18 cellular contexts compared by ENCODE assay signal in genomic region chr9:87878930-87879603, GRCh38. TPM values are rescaled to one million over a fixed set of nuclear protein-coding genes. Genes with fewer than 3 reads are reported as not detected.
DNase-seq lines count a peak whose midpoint lies in the region; ATAC-seq and TF ChIP-seq lines count a peak whose summit lies in the region.
"Had no signal": no experiment of that assay in that cellular context is flagged by ENCODE, and none has a peak within 500 bp of the region (broad histone marks: within the 10 kb centered on the region; RNA-seq: fewer than 3 reads in every experiment).

No MANE protein-coding gene starts in this region.

- H3K9me2 ChIP-seq in Karpas-422 (replicated peaks; ENCODE audit: insufficient read depth, low read length), result no peaks in the 10 kb centered on the region

- TF ChIP-seq POLR2A in transverse colon (IDR thresholded peaks at IDR 0.05), result no peak
- no peak for TF ChIP-seq POLR2A in lower leg skin (IDR thresholded peaks at IDR 0.05)

- peaks cover 22% of the 10 kb centered on the region for H3K27me3 Mint-ChIP-seq in activated T-cell treated with anti-CD3 and anti-CD28 coated beads, Interleukin-2, amount 50 U/mL, for 72 hours (ENCODE audit: low read depth)

- no peak overlapping the region for H3K9ac ChIP-seq in Karpas-422 (ENCODE audit: low read length)

- WGBS in transverse colon (ENCODE audit: low coverage in 1 of 2), 2 donors, result 33 to 36% methylated on average over 1 of the region's 1 CpG
- whole genome bisulfite sequencing in lower leg skin, 2 donors, result 83 to 94% methylated on average over 1 of the region's 1 CpG

- peak overlapping the region in 1 of 2 donors; percentile 3 for H3K4me3 Mint-ChIP-seq in activated T-cell treated with anti-CD3 and anti-CD28 coated beads, Interleukin-2, amount 50 U/mL, for 72 hours
- H3K4me3 Mint-ChIP-seq: activated CD4-positive, alpha-beta memory T cell treated with anti-CD3 and anti-CD28 coated beads for 36 hours had no signal

- no peaks in the 10 kb centered on the region for H3K36me3 ChIP-seq in RWPE2 (ENCODE audit: low read depth)
- H3K36me3 ChIP-seq in transverse colon, result no peaks in the 10 kb centered on the region
- H3K36me3 ChIP-seq in Karpas-422 (ENCODE audit: insufficient read depth, low read length), result no peaks in the 10 kb centered on the region
- H3K36me3 ChIP-seq: esophagus muscularis mucosa, HAP-1, neutrophil had no signal

- no peaks in the 10 kb centered on the region for H3K27me3 ChIP-seq in RWPE2 (ENCODE audit: insufficient read depth, poor library complexity, severe bottlenecking)
- no peaks in the 10 kb centered on the region for H3K27me3 ChIP-seq in transverse colon
- H3K27me3 ChIP-seq in Karpas-422 (ENCODE audit: low read length), result no peaks in the 10 kb centered on the region
- H3K27me3 ChIP-seq: esophagus muscularis mucosa, neutrophil had no signal

- H3K4me1 ChIP-seq in RWPE2 (ENCODE audit: insufficient read depth, poor library complexity, severe bottlenecking) (peaks cover 9% of the 10 kb centered on the region), transverse colon (peaks cover 0 to 27% (median 9%) of the 10 kb centered on the region in 4 donors), Karpas-422 (ENCODE audit: low read length) (no peaks in the 10 kb centered on the region)
- H3K4me1 ChIP-seq: HAP-1 had no signal

- ATAC-seq in activated T-cell treated with anti-CD3 and anti-CD28 coated beads, Interleukin-2, amount 50 U/mL, for 72 hours (replicated peaks in 1 of 2), result peak; percentile 71 to 78
- peak; percentile 82 for ATAC-seq in RWPE2 (ENCODE audit: low read depth)
- ATAC-seq: stimulated activated naive CD8-positive, alpha-beta T cell treated with anti-CD3 and anti-CD28 coated beads, Interleukin-15, Interleukin-2, amounts not matched to agents 100 U/mL and 50 U/mL, for 24 hours had no signal

- no peak overlapping the region for H3K4me3 ChIP-seq in RWPE2 (ENCODE audit: severe bottlenecking)
- H3K4me3 ChIP-seq in fibroblast of pulmonary artery (replicated peaks; ENCODE audit: low read depth, low read length), result no peak overlapping the region
- no peak overlapping the region for H3K4me3 ChIP-seq in transverse colon
- H3K4me3 ChIP-seq in Karpas-422 (ENCODE audit: low read length), result no peak overlapping the region
- H3K4me3 ChIP-seq in lower leg skin (ENCODE audit: low read depth, poor library complexity, severe bottlenecking), result no peak overlapping the region
- H3K4me3 ChIP-seq: esophagus muscularis mucosa, HAP-1 had no signal

- peaks cover 0 to 3% of the 10 kb centered on the region in 2 donors for H3K36me3 Mint-ChIP-seq in activated T-cell treated with anti-CD3 and anti-CD28 coated beads, Interleukin-2, amount 50 U/mL, for 72 hours (ENCODE audit: insufficient read depth in 2 of 2)
- H3K36me3 Mint-ChIP-seq: activated CD4-positive, alpha-beta memory T cell treated with anti-CD3 and anti-CD28 coated beads for 36 hours had no signal

- H3K27ac ChIP-seq in RWPE2 (ENCODE audit: poor library complexity, severe bottlenecking) (no peak overlapping the region), transverse colon (peak overlapping the region in 3 of 4 donors; percentile 13 to 25 (median 23)), Karpas-422 (ENCODE audit: low read length) (no peak overlapping the region)
- H3K27ac ChIP-seq: C4-2B, esophagus muscularis mucosa, neutrophil had no signal

- TF ChIP-seq EP300 in transverse colon (IDR thresholded peaks at IDR 0.05; ENCODE audit: low read depth), result no peak

- H3K27ac Mint-ChIP-seq in activated T-cell treated with anti-CD3 and anti-CD28 coated beads, Interleukin-2, amount 50 U/mL, for 72 hours, result no peak overlapping the region
- H3K27ac Mint-ChIP-seq: activated CD4-positive, alpha-beta memory T cell treated with anti-CD3 and anti-CD28 coated beads for 36 hours had no signal

- H3K4me1 Mint-ChIP-seq in activated T-cell treated with anti-CD3 and anti-CD28 coated beads, Interleukin-2, amount 50 U/mL, for 72 hours (ENCODE audit: low read depth), result peaks cover 14% of the 10 kb centered on the region

- no peak for DNase-seq in activated T-cell treated with anti-CD3 and anti-CD28 coated beads, Interleukin-2, amount 50 U/mL, for 72 hours
- DNase-seq in activated T-cell treated with anti-CD3 and anti-CD28 coated beads, Interleukin-2, amount 50 U/mL, for 48 hours, result no peak
- no peak for DNase-seq in RWPE2 (ENCODE audit: low spot score)
- peak; percentile 77 for DNase-seq in fibroblast of pulmonary artery (ENCODE audit: low read depth)
- no peak for DNase-seq in transverse colon
- DNase-seq in Karpas-422, result no peak
- DNase-seq in lower leg skin (ENCODE audit: low spot score in 2 of 2), result no peak
- DNase-seq in cerebellar nuclear complex (lab: John Stamatoyannopoulos, UW), result no peak
- DNase-seq: amygdala; Kasumi-1; NCI-H510A; stimulated activated naive CD8-positive, alpha-beta T cell treated with anti-CD3 and anti-CD28 coated beads, Interleukin-15, Interleukin-2, amounts not matched to agents 100 U/mL and 50 U/mL, for 24 hours had no signal

- peaks cover 0 to 4% of the 10 kb centered on the region in 2 donors for H3K9me3 Mint-ChIP-seq in activated T-cell treated with anti-CD3 and anti-CD28 coated beads, Interleukin-2, amount 50 U/mL, for 72 hours
- H3K9me3 Mint-ChIP-seq: activated CD4-positive, alpha-beta memory T cell treated with anti-CD3 and anti-CD28 coated beads for 36 hours had no signal

- H3K79me2 ChIP-seq in Karpas-422 (ENCODE audit: low read length), result no peaks in the 10 kb centered on the region

- TF ChIP-seq CTCF in RWPE2 (IDR thresholded peaks at IDR 0.05; ENCODE audit: poor library complexity, severe bottlenecking) (no peak), fibroblast of pulmonary artery (IDR thresholded peaks at IDR 0.05; ENCODE audit: low read length, missing control alignments) (no peak), transverse colon (IDR thresholded peaks at IDR 0.05) (no peak), lower leg skin (IDR thresholded peaks at IDR 0.05) (no peak)

- H2AFZ ChIP-seq in Karpas-422 (ENCODE audit: low read length), result no peak overlapping the region

- H3K4me2 ChIP-seq in Karpas-422 (ENCODE audit: low read depth, low read length, poor library complexity, severe bottlenecking), result no peak overlapping the region

- intact Hi-C loops in transverse colon (cut with DNase I; ENCODE audit: low total_unique reads) (no loop called here), lower leg skin (cut with DNase I; ENCODE audit: low total_unique reads) (no loop called here)

- H4K20me1 ChIP-seq in Karpas-422 (ENCODE audit: insufficient read depth, low read depth, low read length), result no peaks in the 10 kb centered on the region

- in situ Hi-C loops in transverse colon (cut with MboI; ENCODE audit: low pct_ligation_motif_present in 1 of 4, low pct_unique_long_range_greater_than_20kb in 1 of 4, low sequenced_read_pairs in 3 of 4), result no loop called here

- H3K9me3 ChIP-seq in RWPE2 (ENCODE audit: severe bottlenecking) (no peaks in the 10 kb centered on the region), transverse colon (no peaks in the 10 kb centered on the region), Karpas-422 (ENCODE audit: low read length) (no peaks in the 10 kb centered on the region)
- H3K9me3 ChIP-seq: esophagus muscularis mucosa, HAP-1, neutrophil had no signal

RNA-seq across cellular contexts. Expression of gene SPATA31E1, which starts 3.6 kb away (rescaled TPM):
- not detected for total RNA-seq in activated T-cell treated with anti-CD3 and anti-CD28 coated beads, Interleukin-2, amount 50 U/mL, for 72 hours
- total RNA-seq in transverse colon (not detected), lower leg skin (not detected)
- total RNA-seq in Karpas-422 (2014; rRNA removed; shearing (Covaris generic); ENCODE audit: low replicate concordance), result not detected in 2 replicates
- total RNA-seq: activated CD4-positive, alpha-beta memory T cell treated with anti-CD3 and anti-CD28 coated beads for 36 hours; esophagus muscularis mucosa; liver had no signal

RNA-seq across cellular contexts. Expression of gene SPATA31C1, which starts 38.7 kb away (rescaled TPM):
- total RNA-seq in activated T-cell treated with anti-CD3 and anti-CD28 coated beads, Interleukin-2, amount 50 U/mL, for 72 hours, result not detected
- total RNA-seq in transverse colon (not detected), lower leg skin (not detected)
- not detected in 2 replicates for total RNA-seq in Karpas-422 (2014; rRNA removed; shearing (Covaris generic); ENCODE audit: low replicate concordance)
- total RNA-seq: activated CD4-positive, alpha-beta memory T cell treated with anti-CD3 and anti-CD28 coated beads for 36 hours; esophagus muscularis mucosa had no signal

Comparison
In these comparisons a context has a peak if more than half of its experiments do, and no peak if none do; other contexts are left out.
1. H3K27ac ChIP-seq: peak in transverse colon (3 of 4); none in RWPE2 (single experiment) and Karpas-422 (single experiment).